Comparison of ENCODE assay signal across 8 cellular contexts in genomic region chr2:238427435-238428162, GRCh38. TPM values are rescaled to one million over a fixed set of nuclear protein-coding genes. Genes with fewer than 3 reads are reported as not detected.
DNase-seq lines count a peak whose midpoint lies in the region; ATAC-seq and TF ChIP-seq lines count a peak whose summit lies in the region.

No MANE protein-coding gene starts in this region.

- H3K36me3 ChIP-seq in A673 (ENCODE audit: insufficient read depth, low read length, poor library complexity, severe bottlenecking) (peaks cover 4% of the 10 kb centered on the region), OCI-LY3 (replicated peaks; ENCODE audit: low read depth, low read length) (peaks cover 8% of the 10 kb centered on the region), endocrine pancreas (ENCODE audit: control insufficient read depth, insufficient read depth, low read length) (peaks cover 4% of the 10 kb centered on the region)

- peaks cover 55% of the 10 kb centered on the region for H3K79me2 ChIP-seq in OCI-LY3 (ENCODE audit: low read length)

- peak overlapping the region; percentile 95 for H3K4me3 Mint-ChIP-seq in nephron progenitor cell

- H3K27ac Mint-ChIP-seq in nephron progenitor cell, result peak overlapping the region; percentile 92

- no TSS peak for BruUV-seq in A673 (replicated peaks; lab: Mats Ljungman, UMichigan)

- H3K27ac ChIP-seq in A673 (ENCODE audit: low read depth, low read length, poor library complexity, severe bottlenecking) (peak overlapping the region; percentile 92), OCI-LY3 (ENCODE audit: low read length) (peak overlapping the region; percentile 76)

- in situ Hi-C loops in GM13976 (cut with MboI; ENCODE audit: low sequenced_read_pairs, unreplicated experiment), result no loop called here

- H3K9me3 ChIP-seq in A673 (ENCODE audit: low read depth, low read length, poor library complexity, severe bottlenecking), result no peaks in the 10 kb centered on the region
- no peaks in the 10 kb centered on the region for H3K9me3 ChIP-seq in OCI-LY3 (ENCODE audit: insufficient read depth, low read length)
- no peaks in the 10 kb centered on the region for H3K9me3 ChIP-seq in endocrine pancreas (ENCODE audit: control insufficient read depth, low read length)

- ATAC-seq in GM21423 (IDR thresholded peaks at IDR 0.05; ENCODE audit: unreplicated experiment), result peak; percentile 8

- H3K27me3 ChIP-seq in A673 (replicated peaks; ENCODE audit: insufficient read depth, low read depth, low read length, poor library complexity) (no peaks in the 10 kb centered on the region), OCI-LY3 (ENCODE audit: low read depth, low read length) (no peaks in the 10 kb centered on the region), endocrine pancreas (ENCODE audit: control insufficient read depth, insufficient read depth, low read length) (no peaks in the 10 kb centered on the region)

- H3K9me3 Mint-ChIP-seq in nephron progenitor cell, result peaks cover 38% of the 10 kb centered on the region

- H3K4me3 ChIP-seq in A673 (ENCODE audit: low read depth, low read length, poor library complexity, severe bottlenecking) (peak overlapping the region; percentile 99), OCI-LY3 (ENCODE audit: low read length) (peak overlapping the region; percentile 97), endocrine pancreas (ENCODE audit: control insufficient read depth, insufficient read depth, low read length) (peak overlapping the region; percentile 50)

- peak overlapping the region; percentile 70; the same call in 1 of the 2 replicates for H2AFZ ChIP-seq in OCI-LY3 (ENCODE audit: low read depth, low read length)

- peaks cover 33% of the 10 kb centered on the region for H3K4me1 Mint-ChIP-seq in nephron progenitor cell

- intact Hi-C loops in A673 (cut with micrococcal nuclease; ENCODE audit: unreplicated experiment), result no loop called here

- H3K4me1 ChIP-seq in A673 (ENCODE audit: insufficient read depth, low read length, poor library complexity, severe bottlenecking) (peaks cover 15% of the 10 kb centered on the region), OCI-LY3 (ENCODE audit: low read length) (peaks cover 9% of the 10 kb centered on the region; the same call in 1 of the 2 replicates), endocrine pancreas (ENCODE audit: control insufficient read depth, insufficient read depth, low read length) (no peaks in the 10 kb centered on the region)

- CTCF ChIA-PET in A673 (lab: Charles Lee), result interaction anchor here (0.6 kb wide), 1 partner anchor 10 kb away, joined by 4 read pairs; no protein-coding TSS in a partner anchor

- H3K9ac ChIP-seq in OCI-LY3 (ENCODE audit: low read length), result peak overlapping the region; percentile 92
- peak overlapping the region; percentile 44 for H3K9ac ChIP-seq in endocrine pancreas (ENCODE audit: control insufficient read depth, insufficient read depth, low read length)

- TF ChIP-seq CTCF in A673 (conservative IDR thresholded peaks at IDR 0.05; ENCODE audit: low read depth, low read length) (no peak), OCI-LY3 (IDR thresholded peaks at IDR 0.05; ENCODE audit: low read depth, low read length) (no peak), nephron progenitor cell (IDR thresholded peaks at IDR 0.05) (no peak), GM13976 (IDR thresholded peaks at IDR 0.05; ENCODE audit: borderline replicate concordance, control extremely low read depth, extremely low read depth, insufficient read depth, missing control alignments) (no peak)

- H4K20me1 ChIP-seq in OCI-LY3 (ENCODE audit: insufficient read depth, low read length), result peaks cover 3% of the 10 kb centered on the region; the same call in 1 of the 2 replicates

- H3K27me3 Mint-ChIP-seq in nephron progenitor cell (ENCODE audit: low read depth, poor library complexity), result no peaks in the 10 kb centered on the region

- peaks cover 50% of the 10 kb centered on the region for H3K36me3 Mint-ChIP-seq in nephron progenitor cell (ENCODE audit: low read depth)

- POLR2A ChIA-PET in A673 (lab: Charles Lee; ENCODE audit: low non-redundant PET), result no interaction called here

- peak overlapping the region; percentile 86 for H3K4me2 ChIP-seq in OCI-LY3 (ENCODE audit: low read length)

- DNase-seq in A673 (ENCODE audit: low spot score), result no peak
- no peak for DNase-seq in nephron progenitor cell
- no peak for DNase-seq in NCI-H2107 treated with DMSO at 0.1 percent for 48 hours (lab: John Stamatoyannopoulos, UW; ENCODE audit: unreplicated experiment)
- no peak for DNase-seq in D341Med (ENCODE audit: low spot score)
- no peak for DNase-seq in GM13976 (ENCODE audit: low spot score)

RNA-seq across cellular contexts. Expression of gene ASB1, which starts 0.9 kb away (rescaled TPM):
- 36.9 and 43.7 TPM in 2 replicates for total RNA-seq in A673 (2021)
